In the genomic region with DNA sequence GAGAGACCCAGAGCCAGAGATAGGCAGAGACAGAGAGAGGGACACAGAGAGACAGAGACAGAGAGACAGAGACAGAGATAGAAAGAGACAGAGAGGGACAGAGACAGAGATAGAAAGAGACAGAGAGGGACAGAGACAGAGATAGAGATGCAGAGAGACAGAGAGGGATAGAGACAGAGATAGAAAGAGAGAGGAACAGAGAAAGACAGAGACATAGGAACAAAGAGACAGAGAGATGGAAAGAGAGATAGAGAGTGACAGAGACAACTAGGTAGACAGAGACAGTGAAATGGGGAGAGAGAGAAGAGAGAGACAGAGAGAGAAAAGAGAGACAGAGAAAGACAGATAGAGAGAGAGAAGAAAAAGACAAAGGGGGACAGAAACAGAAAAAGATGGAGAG, we compare ENCODE assay signal across 2 cellular contexts.
A peak's percentile ranks its signal among the peaks of the same experiment; 100 is the strongest.
TF ChIP-seq lines count a peak whose summit lies in the region.

No MANE protein-coding gene starts in this region.

TF ChIP-seq in HepG2, 621 proteins besides CTCF, POLR2A, EP300 and RAD21 (continued from another document and continues in another):
- TF ChIP-seq TBP (CRISPR knock-in tag; IDR thresholded peaks at IDR 0.05) = no peak
- no peak for TF ChIP-seq HMG20B (CRISPR knock-in tag; conservative IDR thresholded peaks at IDR 0.05)
- TF ChIP-seq KDM4B (CRISPR knock-in tag; IDR thresholded peaks at IDR 0.05) = no peak
- TF ChIP-seq ATF7 (IDR thresholded peaks at IDR 0.05) = peak; percentile 38; the same call in 1 of the 2 replicates
- no peak for TF ChIP-seq ATF7 (CRISPR knock-in tag; IDR thresholded peaks at IDR 0.05)
- TF ChIP-seq ZNF501 (CRISPR knock-in tag; IDR thresholded peaks at IDR 0.05) = no peak
- no peak for TF ChIP-seq ZNF841 (CRISPR knock-in tag; IDR thresholded peaks at IDR 0.05; ENCODE audit: borderline replicate concordance)
- TF ChIP-seq GATAD2A (CRISPR knock-in tag; IDR thresholded peaks at IDR 0.05) = no peak
- TF ChIP-seq ZNF235 (CRISPR knock-in tag; IDR thresholded peaks at IDR 0.05; ENCODE audit: borderline replicate concordance) = no peak
- TF ChIP-seq, protein P1, sequence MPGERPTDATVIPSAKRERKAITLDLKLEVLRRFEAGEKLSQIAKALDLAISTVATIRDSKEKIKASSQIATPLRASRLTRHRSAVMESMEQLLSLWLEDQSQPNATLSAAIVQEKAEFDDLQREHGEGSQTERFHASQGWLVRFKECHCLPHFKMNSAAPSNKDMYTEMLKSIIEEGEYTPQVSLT (CRISPR knock-in tag; IDR thresholded peaks at IDR 0.05; ENCODE audit: borderline replicate concordance, low read depth) = no peak
- no peak for TF ChIP-seq SP140L (CRISPR knock-in tag; IDR thresholded peaks at IDR 0.05; ENCODE audit: borderline replicate concordance)
- peak; percentile 95; the same call in 1 of the 2 replicates for TF ChIP-seq NONO (IDR thresholded peaks at IDR 0.05)
- no peak for TF ChIP-seq NONO (CRISPR knock-in tag; conservative IDR thresholded peaks at IDR 0.05)
- TF ChIP-seq ZNF282 (IDR thresholded peaks at IDR 0.05; ENCODE audit: partially characterized antibody) = peak; percentile 35
- TF ChIP-seq ZNF20 (CRISPR knock-in tag; IDR thresholded peaks at IDR 0.05) = no peak
- 0 out of 2 replicates have a peak, but pooled peaks have one; percentile 26 for TF ChIP-seq LCORL (IDR thresholded peaks at IDR 0.05)
- TF ChIP-seq LCORL (CRISPR knock-in tag; IDR thresholded peaks at IDR 0.05) = no peak
- no peak for TF ChIP-seq MZF1 (CRISPR knock-in tag; IDR thresholded peaks at IDR 0.05; ENCODE audit: borderline replicate concordance)
- no peak for TF ChIP-seq RNF2 (conservative IDR thresholded peaks at IDR 0.05; ENCODE audit: low read depth)
- TF ChIP-seq SOX5 (CRISPR knock-in tag; IDR thresholded peaks at IDR 0.05; ENCODE audit: borderline replicate concordance) = no peak
- TF ChIP-seq, protein P2, sequence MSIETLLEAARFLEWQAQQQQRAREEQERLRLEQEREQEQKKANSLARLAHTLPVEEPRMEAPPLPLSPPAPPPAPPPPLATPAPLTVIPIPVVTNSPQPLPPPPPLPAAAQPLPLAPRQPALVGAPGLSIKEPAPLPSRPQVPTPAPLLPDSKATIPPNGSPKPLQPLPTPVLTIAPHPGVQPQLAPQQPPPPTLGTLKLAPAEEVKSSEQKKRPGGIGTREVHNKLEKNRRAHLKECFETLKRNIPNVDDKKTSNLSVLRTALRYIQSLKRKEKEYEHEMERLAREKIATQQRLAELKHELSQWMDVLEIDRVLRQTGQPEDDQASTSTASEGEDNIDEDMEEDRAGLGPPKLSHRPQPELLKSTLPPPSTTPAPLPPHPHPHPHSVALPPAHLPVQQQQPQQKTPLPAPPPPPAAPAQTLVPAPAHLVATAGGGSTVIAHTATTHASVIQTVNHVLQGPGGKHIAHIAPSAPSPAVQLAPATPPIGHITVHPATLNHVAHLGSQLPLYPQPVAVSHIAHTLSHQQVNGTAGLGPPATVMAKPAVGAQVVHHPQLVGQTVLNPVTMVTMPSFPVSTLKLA (IDR thresholded peaks at IDR 0.05) = peak; percentile 16; the same call in 1 of the 2 replicates
- TF ChIP-seq ZNF510 (CRISPR knock-in tag; IDR thresholded peaks at IDR 0.05; ENCODE audit: low read depth) = no peak
- TF ChIP-seq RAD51 (IDR thresholded peaks at IDR 0.05; ENCODE audit: borderline replicate concordance) = peak; percentile 23; the same call in 1 of the 2 replicates
- TF ChIP-seq ZNF83 (CRISPR knock-in tag; IDR thresholded peaks at IDR 0.05; ENCODE audit: borderline replicate concordance) = no peak
- TF ChIP-seq DMAP1 (CRISPR knock-in tag; IDR thresholded peaks at IDR 0.05) = no peak
- TF ChIP-seq ZNF446 (CRISPR knock-in tag; IDR thresholded peaks at IDR 0.05) = no peak
- TF ChIP-seq, protein P3, sequence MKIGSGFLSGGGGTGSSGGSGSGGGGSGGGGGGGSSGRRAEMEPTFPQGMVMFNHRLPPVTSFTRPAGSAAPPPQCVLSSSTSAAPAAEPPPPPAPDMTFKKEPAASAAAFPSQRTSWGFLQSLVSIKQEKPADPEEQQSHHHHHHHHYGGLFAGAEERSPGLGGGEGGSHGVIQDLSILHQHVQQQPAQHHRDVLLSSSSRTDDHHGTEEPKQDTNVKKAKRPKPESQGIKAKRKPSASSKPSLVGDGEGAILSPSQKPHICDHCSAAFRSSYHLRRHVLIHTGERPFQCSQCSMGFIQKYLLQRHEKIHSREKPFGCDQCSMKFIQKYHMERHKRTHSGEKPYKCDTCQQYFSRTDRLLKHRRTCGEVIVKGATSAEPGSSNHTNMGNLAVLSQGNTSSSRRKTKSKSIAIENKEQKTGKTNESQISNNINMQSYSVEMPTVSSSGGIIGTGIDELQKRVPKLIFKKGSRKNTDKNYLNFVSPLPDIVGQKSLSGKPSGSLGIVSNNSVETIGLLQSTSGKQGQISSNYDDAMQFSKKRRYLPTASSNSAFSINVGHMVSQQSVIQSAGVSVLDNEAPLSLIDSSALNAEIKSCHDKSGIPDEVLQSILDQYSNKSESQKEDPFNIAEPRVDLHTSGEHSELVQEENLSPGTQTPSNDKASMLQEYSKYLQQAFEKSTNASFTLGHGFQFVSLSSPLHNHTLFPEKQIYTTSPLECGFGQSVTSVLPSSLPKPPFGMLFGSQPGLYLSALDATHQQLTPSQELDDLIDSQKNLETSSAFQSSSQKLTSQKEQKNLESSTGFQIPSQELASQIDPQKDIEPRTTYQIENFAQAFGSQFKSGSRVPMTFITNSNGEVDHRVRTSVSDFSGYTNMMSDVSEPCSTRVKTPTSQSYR (CRISPR knock-in tag; IDR thresholded peaks at IDR 0.05; ENCODE audit: borderline replicate concordance) = no peak
- TF ChIP-seq ZNF589 (CRISPR knock-in tag; conservative IDR thresholded peaks at IDR 0.05) = no peak
- TF ChIP-seq, protein P4, sequence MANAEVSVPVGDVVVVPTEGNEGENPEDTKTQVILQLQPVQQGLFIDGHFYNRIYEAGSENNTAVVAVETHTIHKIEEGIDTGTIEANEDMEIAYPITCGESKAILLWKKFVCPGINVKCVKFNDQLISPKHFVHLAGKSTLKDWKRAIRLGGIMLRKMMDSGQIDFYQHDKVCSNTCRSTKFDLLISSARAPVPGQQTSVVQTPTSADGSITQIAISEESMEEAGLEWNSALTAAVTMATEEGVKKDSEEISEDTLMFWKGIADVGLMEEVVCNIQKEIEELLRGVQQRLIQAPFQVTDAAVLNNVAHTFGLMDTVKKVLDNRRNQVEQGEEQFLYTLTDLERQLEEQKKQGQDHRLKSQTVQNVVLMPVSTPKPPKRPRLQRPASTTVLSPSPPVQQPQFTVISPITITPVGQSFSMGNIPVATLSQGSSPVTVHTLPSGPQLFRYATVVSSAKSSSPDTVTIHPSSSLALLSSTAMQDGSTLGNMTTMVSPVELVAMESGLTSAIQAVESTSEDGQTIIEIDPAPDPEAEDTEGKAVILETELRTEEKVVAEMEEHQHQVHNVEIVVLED (CRISPR knock-in tag; IDR thresholded peaks at IDR 0.05; ENCODE audit: borderline replicate concordance) = no peak
- TF ChIP-seq HNRNPH1 (optimal IDR thresholded peaks at IDR 0.05; ENCODE audit: low read depth, low read length) = no peak
- TF ChIP-seq CEBPG (CRISPR knock-in tag; IDR thresholded peaks at IDR 0.05) = no peak
- TF ChIP-seq THYN1 (CRISPR knock-in tag; IDR thresholded peaks at IDR 0.05; ENCODE audit: borderline replicate concordance, low read depth) = no peak

TF ChIP-seq in HEK293, 187 proteins besides CTCF, POLR2A, EP300 and RAD21 (continued from another document):
- TF ChIP-seq, protein P5, sequence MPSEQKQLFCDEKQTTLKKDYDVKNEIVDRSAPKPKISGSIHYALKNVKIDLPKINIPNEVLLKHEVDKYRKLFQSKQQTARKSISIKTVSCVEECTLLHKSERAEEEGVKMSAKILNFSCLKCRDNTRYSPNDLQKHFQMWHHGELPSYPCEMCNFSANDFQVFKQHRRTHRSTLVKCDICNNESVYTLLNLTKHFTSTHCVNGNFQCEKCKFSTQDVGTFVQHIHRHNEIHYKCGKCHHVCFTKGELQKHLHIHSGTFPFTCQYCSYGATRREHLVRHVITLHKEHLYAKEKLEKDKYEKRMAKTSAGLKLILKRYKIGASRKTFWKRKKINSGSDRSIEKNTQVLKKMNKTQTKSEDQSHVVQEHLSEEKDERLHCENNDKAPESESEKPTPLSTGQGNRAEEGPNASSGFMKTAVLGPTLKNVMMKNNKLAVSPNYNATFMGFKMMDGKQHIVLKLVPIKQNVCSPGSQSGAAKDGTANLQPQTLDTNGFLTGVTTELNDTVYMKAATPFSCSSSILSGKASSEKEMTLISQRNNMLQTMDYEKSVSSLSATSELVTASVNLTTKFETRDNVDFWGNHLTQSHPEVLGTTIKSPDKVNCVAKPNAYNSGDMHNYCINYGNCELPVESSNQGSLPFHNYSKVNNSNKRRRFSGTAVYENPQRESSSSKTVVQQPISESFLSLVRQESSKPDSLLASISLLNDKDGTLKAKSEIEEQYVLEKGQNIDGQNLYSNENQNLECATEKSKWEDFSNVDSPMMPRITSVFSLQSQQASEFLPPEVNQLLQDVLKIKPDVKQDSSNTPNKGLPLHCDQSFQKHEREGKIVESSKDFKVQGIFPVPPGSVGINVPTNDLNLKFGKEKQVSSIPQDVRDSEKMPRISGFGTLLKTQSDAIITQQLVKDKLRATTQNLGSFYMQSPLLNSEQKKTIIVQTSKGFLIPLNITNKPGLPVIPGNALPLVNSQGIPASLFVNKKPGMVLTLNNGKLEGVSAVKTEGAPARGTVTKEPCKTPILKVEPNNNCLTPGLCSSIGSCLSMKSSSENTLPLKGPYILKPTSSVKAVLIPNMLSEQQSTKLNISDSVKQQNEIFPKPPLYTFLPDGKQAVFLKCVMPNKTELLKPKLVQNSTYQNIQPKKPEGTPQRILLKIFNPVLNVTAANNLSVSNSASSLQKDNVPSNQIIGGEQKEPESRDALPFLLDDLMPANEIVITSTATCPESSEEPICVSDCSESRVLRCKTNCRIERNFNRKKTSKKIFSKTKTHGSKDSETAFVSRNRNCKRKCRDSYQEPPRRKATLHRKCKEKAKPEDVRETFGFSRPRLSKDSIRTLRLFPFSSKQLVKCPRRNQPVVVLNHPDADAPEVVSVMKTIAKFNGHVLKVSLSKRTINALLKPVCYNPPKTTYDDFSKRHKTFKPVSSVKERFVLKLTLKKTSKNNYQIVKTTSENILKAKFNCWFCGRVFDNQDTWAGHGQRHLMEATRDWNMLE (tag by site-specific recombination; conservative IDR thresholded peaks at IDR 0.05; ENCODE audit: low read depth) = no peak
- TF ChIP-seq ZNF544 (tag by site-specific recombination; IDR thresholded peaks at IDR 0.05) (no peak), ZNF366 (tag by site-specific recombination; conservative IDR thresholded peaks at IDR 0.05) (0 out of 2 replicates have a peak, but pooled peaks have one; percentile 45), ZNF169 (tag by site-specific recombination; IDR thresholded peaks at IDR 0.05) (no peak), ZNF626 (tag by site-specific recombination; IDR thresholded peaks at IDR 0.05) (no peak), ZNF48 (tag by site-specific recombination; IDR thresholded peaks at IDR 0.05) (no peak), ZNF510 (tag by site-specific recombination; IDR thresholded peaks at IDR 0.05; ENCODE audit: insufficient replicate concordance) (no peak), ZNF529 (tag by site-specific recombination; IDR thresholded peaks at IDR 0.05; ENCODE audit: insufficient replicate concordance) (no peak), ZSCAN16 (tag by site-specific recombination; IDR thresholded peaks at IDR 0.05) (0 out of 2 replicates have a peak, but pooled peaks have one; percentile 8), TRIM28 (IDR thresholded peaks at IDR 0.05; ENCODE audit: borderline replicate concordance, low read length) (no peak), SCRT2 (tag by site-specific recombination; IDR thresholded peaks at IDR 0.05) (no peak), SETDB1 (IDR thresholded peaks at IDR 0.05; ENCODE audit: insufficient read length, low read length) (no peak), ZNF324 (tag by site-specific recombination; IDR thresholded peaks at IDR 0.05) (no peak), KLF8 (tag by site-specific recombination; IDR thresholded peaks at IDR 0.05) (no peak), ZNF621 (tag by site-specific recombination; IDR thresholded peaks at IDR 0.05) (no peak), ZNF302 (tag by site-specific recombination; IDR thresholded peaks at IDR 0.05; ENCODE audit: low read depth) (no peak)
- TF ChIP-seq, protein P6, sequence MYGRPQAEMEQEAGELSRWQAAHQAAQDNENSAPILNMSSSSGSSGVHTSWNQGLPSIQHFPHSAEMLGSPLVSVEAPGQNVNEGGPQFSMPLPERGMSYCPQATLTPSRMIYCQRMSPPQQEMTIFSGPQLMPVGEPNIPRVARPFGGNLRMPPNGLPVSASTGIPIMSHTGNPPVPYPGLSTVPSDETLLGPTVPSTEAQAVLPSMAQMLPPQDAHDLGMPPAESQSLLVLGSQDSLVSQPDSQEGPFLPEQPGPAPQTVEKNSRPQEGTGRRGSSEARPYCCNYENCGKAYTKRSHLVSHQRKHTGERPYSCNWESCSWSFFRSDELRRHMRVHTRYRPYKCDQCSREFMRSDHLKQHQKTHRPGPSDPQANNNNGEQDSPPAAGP (tag by site-specific recombination; IDR thresholded peaks at IDR 0.05) = no peak
- TF ChIP-seq, protein P7, sequence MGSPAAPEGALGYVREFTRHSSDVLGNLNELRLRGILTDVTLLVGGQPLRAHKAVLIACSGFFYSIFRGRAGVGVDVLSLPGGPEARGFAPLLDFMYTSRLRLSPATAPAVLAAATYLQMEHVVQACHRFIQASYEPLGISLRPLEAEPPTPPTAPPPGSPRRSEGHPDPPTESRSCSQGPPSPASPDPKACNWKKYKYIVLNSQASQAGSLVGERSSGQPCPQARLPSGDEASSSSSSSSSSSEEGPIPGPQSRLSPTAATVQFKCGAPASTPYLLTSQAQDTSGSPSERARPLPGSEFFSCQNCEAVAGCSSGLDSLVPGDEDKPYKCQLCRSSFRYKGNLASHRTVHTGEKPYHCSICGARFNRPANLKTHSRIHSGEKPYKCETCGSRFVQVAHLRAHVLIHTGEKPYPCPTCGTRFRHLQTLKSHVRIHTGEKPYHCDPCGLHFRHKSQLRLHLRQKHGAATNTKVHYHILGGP (tag by site-specific recombination; IDR thresholded peaks at IDR 0.05) = no peak
- TF ChIP-seq, protein P8, sequence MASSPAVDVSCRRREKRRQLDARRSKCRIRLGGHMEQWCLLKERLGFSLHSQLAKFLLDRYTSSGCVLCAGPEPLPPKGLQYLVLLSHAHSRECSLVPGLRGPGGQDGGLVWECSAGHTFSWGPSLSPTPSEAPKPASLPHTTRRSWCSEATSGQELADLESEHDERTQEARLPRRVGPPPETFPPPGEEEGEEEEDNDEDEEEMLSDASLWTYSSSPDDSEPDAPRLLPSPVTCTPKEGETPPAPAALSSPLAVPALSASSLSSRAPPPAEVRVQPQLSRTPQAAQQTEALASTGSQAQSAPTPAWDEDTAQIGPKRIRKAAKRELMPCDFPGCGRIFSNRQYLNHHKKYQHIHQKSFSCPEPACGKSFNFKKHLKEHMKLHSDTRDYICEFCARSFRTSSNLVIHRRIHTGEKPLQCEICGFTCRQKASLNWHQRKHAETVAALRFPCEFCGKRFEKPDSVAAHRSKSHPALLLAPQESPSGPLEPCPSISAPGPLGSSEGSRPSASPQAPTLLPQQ (tag by site-specific recombination; IDR thresholded peaks at IDR 0.05) = no peak
